1 cellular context compared by ENCODE assay signal in the genomic region with DNA sequence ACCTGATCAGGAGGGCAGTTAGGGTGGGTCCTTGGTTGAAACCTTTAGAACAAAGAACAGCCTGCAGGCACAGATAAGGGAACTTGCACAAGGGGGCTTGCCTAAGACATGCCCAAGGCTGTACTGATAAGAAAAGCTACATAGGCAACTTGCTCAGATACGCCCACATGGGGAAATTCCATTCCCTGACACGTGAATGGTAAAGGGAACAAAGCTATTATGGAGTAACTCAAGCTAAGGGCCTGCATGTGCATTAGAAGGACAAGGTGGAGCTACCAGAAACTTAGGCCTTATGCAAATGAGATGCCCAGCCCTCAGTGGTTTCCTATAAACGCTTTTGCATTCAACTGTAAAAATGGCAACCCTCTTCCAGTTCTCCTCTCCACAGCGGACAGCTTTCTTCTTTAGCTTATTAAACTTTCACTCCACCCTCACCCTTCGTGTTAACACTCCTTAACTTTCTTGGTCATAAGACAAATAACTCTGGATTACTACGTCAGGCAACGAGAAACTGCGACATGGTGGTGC.
TF ChIP-seq lines count a peak whose summit lies in the region.

No MANE protein-coding gene starts in this region.

TF ChIP-seq in K562, 482 proteins besides CTCF, POLR2A, EP300 and RAD21 (continued from another document and continues in another):
- TF ChIP-seq, protein P1, sequence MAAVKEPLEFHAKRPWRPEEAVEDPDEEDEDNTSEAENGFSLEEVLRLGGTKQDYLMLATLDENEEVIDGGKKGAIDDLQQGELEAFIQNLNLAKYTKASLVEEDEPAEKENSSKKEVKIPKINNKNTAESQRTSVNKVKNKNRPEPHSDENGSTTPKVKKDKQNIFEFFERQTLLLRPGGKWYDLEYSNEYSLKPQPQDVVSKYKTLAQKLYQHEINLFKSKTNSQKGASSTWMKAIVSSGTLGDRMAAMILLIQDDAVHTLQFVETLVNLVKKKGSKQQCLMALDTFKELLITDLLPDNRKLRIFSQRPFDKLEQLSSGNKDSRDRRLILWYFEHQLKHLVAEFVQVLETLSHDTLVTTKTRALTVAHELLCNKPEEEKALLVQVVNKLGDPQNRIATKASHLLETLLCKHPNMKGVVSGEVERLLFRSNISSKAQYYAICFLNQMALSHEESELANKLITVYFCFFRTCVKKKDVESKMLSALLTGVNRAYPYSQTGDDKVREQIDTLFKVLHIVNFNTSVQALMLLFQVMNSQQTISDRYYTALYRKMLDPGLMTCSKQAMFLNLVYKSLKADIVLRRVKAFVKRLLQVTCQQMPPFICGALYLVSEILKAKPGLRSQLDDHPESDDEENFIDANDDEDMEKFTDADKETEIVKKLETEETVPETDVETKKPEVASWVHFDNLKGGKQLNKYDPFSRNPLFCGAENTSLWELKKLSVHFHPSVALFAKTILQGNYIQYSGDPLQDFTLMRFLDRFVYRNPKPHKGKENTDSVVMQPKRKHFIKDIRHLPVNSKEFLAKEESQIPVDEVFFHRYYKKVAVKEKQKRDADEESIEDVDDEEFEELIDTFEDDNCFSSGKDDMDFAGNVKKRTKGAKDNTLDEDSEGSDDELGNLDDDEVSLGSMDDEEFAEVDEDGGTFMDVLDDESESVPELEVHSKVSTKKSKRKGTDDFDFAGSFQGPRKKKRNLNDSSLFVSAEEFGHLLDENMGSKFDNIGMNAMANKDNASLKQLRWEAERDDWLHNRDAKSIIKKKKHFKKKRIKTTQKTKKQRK (IDR thresholded peaks at IDR 0.05; ENCODE audit: borderline replicate concordance, low read depth, low read length), result no peak
- TF ChIP-seq BRD9 (IDR thresholded peaks at IDR 0.05; ENCODE audit: low read depth, partially characterized antibody) (no peak), ZNF263 (CRISPR knock-in tag; IDR thresholded peaks at IDR 0.05; ENCODE audit: borderline replicate concordance) (no peak), SIN3A (IDR thresholded peaks at IDR 0.05; ENCODE audit: borderline replicate concordance in 2 of 2, control insufficient read depth in 1 of 2, low read depth in 2 of 2, low read length in 2 of 2) (no peak), ZZZ3 (IDR thresholded peaks at IDR 0.05) (no peak), TGIF2 (CRISPR knock-in tag; IDR thresholded peaks at IDR 0.05) (no peak), SETDB1 (IDR thresholded peaks at IDR 0.05; ENCODE audit: low read length) (no peak), CC2D1A (IDR thresholded peaks at IDR 0.05) (peak; percentile 74; the same call in 1 of the 2 replicates), SP2 (IDR thresholded peaks at IDR 0.05; ENCODE audit: extremely low read depth, low read depth, low read length, poor library complexity, severe bottlenecking) (no peak), ZNF79 (CRISPR knock-in tag; IDR thresholded peaks at IDR 0.05; ENCODE audit: low read depth) (peak; percentile 96), PHTF2 (CRISPR knock-in tag; IDR thresholded peaks at IDR 0.05) (0 out of 2 replicates have a peak, but pooled peaks have one; percentile 72), ZNF143 (CRISPR knock-in tag; IDR thresholded peaks at IDR 0.05) (no peak), PHF20 (IDR thresholded peaks at IDR 0.05; ENCODE audit: partially characterized antibody) (no peak), PTRF (tag; IDR thresholded peaks at IDR 0.05) (peak; percentile 98), HNRNPK (IDR thresholded peaks at IDR 0.05; ENCODE audit: low read depth, low read length, poor library complexity, severe bottlenecking) (no peak), RBM25 (IDR thresholded peaks at IDR 0.05; ENCODE audit: low read depth, low read length, severe bottlenecking) (no peak)
- TF ChIP-seq, protein P2, sequence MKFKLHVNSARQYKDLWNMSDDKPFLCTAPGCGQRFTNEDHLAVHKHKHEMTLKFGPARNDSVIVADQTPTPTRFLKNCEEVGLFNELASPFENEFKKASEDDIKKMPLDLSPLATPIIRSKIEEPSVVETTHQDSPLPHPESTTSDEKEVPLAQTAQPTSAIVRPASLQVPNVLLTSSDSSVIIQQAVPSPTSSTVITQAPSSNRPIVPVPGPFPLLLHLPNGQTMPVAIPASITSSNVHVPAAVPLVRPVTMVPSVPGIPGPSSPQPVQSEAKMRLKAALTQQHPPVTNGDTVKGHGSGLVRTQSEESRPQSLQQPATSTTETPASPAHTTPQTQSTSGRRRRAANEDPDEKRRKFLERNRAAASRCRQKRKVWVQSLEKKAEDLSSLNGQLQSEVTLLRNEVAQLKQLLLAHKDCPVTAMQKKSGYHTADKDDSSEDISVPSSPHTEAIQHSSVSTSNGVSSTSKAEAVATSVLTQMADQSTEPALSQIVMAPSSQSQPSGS (CRISPR knock-in tag; IDR thresholded peaks at IDR 0.05), result no peak
- TF ChIP-seq, protein P3, sequence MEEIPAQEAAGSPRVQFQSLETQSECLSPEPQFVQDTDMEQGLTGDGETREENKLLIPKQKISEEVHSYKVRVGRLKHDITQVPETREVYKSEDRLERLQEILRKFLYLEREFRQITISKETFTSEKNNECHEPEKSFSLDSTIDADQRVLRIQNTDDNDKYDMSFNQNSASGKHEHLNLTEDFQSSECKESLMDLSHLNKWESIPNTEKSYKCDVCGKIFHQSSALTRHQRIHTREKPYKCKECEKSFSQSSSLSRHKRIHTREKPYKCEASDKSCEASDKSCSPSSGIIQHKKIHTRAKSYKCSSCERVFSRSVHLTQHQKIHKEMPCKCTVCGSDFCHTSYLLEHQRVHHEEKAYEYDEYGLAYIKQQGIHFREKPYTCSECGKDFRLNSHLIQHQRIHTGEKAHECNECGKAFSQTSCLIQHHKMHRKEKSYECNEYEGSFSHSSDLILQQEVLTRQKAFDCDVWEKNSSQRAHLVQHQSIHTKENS (CRISPR knock-in tag; IDR thresholded peaks at IDR 0.05), result peak; percentile 62; the same call in 1 of the 2 replicates
- TF ChIP-seq, protein P4, sequence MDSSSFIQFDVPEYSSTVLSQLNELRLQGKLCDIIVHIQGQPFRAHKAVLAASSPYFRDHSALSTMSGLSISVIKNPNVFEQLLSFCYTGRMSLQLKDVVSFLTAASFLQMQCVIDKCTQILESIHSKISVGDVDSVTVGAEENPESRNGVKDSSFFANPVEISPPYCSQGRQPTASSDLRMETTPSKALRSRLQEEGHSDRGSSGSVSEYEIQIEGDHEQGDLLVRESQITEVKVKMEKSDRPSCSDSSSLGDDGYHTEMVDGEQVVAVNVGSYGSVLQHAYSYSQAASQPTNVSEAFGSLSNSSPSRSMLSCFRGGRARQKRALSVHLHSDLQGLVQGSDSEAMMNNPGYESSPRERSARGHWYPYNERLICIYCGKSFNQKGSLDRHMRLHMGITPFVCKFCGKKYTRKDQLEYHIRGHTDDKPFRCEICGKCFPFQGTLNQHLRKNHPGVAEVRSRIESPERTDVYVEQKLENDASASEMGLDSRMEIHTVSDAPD (CRISPR knock-in tag; IDR thresholded peaks at IDR 0.05), result peak; percentile 90
- TF ChIP-seq, protein P5, sequence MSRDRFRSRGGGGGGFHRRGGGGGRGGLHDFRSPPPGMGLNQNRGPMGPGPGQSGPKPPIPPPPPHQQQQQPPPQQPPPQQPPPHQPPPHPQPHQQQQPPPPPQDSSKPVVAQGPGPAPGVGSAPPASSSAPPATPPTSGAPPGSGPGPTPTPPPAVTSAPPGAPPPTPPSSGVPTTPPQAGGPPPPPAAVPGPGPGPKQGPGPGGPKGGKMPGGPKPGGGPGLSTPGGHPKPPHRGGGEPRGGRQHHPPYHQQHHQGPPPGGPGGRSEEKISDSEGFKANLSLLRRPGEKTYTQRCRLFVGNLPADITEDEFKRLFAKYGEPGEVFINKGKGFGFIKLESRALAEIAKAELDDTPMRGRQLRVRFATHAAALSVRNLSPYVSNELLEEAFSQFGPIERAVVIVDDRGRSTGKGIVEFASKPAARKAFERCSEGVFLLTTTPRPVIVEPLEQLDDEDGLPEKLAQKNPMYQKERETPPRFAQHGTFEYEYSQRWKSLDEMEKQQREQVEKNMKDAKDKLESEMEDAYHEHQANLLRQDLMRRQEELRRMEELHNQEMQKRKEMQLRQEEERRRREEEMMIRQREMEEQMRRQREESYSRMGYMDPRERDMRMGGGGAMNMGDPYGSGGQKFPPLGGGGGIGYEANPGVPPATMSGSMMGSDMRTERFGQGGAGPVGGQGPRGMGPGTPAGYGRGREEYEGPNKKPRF (IDR thresholded peaks at IDR 0.05; ENCODE audit: low read depth, low read length), result no peak
- TF ChIP-seq, protein P6, sequence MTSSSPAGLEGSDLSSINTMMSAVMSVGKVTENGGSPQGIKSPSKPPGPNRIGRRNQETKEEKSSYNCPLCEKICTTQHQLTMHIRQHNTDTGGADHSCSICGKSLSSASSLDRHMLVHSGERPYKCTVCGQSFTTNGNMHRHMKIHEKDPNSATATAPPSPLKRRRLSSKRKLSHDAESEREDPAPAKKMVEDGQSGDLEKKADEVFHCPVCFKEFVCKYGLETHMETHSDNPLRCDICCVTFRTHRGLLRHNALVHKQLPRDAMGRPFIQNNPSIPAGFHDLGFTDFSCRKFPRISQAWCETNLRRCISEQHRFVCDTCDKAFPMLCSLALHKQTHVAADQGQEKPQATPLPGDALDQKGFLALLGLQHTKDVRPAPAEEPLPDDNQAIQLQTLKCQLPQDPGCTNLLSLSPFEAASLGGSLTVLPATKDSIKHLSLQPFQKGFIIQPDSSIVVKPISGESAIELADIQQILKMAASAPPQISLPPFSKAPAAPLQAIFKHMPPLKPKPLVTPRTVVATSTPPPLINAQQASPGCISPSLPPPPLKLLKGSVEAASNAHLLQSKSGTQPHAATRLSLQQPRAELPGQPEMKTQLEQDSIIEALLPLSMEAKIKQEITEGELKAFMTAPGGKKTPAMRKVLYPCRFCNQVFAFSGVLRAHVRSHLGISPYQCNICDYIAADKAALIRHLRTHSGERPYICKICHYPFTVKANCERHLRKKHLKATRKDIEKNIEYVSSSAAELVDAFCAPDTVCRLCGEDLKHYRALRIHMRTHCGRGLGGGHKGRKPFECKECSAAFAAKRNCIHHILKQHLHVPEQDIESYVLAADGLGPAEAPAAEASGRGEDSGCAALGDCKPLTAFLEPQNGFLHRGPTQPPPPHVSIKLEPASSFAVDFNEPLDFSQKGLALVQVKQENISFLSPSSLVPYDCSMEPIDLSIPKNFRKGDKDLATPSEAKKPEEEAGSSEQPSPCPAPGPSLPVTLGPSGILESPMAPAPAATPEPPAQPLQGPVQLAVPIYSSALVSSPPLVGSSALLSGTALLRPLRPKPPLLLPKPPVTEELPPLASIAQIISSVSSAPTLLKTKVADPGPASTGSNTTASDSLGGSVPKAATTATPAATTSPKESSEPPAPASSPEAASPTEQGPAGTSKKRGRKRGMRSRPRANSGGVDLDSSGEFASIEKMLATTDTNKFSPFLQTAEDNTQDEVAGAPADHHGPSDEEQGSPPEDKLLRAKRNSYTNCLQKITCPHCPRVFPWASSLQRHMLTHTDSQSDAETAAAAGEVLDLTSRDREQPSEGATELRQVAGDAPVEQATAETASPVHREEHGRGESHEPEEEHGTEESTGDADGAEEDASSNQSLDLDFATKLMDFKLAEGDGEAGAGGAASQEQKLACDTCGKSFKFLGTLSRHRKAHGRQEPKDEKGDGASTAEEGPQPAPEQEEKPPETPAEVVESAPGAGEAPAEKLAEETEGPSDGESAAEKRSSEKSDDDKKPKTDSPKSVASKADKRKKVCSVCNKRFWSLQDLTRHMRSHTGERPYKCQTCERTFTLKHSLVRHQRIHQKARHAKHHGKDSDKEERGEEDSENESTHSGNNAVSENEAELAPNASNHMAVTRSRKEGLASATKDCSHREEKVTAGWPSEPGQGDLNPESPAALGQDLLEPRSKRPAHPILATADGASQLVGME (CRISPR knock-in tag; IDR thresholded peaks at IDR 0.05), result peak; percentile 96; the same call in 1 of the 2 replicates
- TF ChIP-seq, protein P7, sequence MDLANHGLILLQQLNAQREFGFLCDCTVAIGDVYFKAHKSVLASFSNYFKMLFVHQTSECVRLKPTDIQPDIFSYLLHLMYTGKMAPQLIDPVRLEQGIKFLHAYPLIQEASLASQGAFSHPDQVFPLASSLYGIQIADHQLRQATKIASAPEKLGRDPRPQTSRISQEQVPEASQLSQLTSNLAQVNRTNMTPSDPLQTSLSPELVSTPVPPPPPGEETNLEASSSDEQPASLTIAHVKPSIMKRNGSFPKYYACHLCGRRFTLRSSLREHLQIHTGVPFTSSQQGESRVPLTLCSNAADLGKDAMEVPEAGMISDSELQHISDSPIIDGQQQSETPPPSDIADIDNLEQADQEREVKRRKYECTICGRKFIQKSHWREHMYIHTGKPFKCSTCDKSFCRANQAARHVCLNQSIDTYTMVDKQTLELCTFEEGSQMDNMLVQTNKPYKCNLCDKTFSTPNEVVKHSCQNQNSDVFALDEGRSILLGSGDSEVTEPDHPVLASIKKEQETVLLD (IDR thresholded peaks at IDR 0.05), result peak; percentile 39; the same call in 1 of the 2 replicates
- TF ChIP-seq, protein P8, sequence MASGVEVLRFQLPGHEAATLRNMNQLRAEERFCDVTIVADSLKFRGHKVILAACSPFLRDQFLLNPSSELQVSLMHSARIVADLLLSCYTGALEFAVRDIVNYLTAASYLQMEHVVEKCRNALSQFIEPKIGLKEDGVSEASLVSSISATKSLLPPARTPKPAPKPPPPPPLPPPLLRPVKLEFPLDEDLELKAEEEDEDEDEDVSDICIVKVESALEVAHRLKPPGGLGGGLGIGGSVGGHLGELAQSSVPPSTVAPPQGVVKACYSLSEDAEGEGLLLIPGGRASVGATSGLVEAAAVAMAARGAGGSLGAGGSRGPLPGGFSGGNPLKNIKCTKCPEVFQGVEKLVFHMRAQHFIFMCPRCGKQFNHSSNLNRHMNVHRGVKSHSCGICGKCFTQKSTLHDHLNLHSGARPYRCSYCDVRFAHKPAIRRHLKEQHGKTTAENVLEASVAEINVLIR (CRISPR knock-in tag; IDR thresholded peaks at IDR 0.05), result peak; percentile 86
- TF ChIP-seq, protein P9, sequence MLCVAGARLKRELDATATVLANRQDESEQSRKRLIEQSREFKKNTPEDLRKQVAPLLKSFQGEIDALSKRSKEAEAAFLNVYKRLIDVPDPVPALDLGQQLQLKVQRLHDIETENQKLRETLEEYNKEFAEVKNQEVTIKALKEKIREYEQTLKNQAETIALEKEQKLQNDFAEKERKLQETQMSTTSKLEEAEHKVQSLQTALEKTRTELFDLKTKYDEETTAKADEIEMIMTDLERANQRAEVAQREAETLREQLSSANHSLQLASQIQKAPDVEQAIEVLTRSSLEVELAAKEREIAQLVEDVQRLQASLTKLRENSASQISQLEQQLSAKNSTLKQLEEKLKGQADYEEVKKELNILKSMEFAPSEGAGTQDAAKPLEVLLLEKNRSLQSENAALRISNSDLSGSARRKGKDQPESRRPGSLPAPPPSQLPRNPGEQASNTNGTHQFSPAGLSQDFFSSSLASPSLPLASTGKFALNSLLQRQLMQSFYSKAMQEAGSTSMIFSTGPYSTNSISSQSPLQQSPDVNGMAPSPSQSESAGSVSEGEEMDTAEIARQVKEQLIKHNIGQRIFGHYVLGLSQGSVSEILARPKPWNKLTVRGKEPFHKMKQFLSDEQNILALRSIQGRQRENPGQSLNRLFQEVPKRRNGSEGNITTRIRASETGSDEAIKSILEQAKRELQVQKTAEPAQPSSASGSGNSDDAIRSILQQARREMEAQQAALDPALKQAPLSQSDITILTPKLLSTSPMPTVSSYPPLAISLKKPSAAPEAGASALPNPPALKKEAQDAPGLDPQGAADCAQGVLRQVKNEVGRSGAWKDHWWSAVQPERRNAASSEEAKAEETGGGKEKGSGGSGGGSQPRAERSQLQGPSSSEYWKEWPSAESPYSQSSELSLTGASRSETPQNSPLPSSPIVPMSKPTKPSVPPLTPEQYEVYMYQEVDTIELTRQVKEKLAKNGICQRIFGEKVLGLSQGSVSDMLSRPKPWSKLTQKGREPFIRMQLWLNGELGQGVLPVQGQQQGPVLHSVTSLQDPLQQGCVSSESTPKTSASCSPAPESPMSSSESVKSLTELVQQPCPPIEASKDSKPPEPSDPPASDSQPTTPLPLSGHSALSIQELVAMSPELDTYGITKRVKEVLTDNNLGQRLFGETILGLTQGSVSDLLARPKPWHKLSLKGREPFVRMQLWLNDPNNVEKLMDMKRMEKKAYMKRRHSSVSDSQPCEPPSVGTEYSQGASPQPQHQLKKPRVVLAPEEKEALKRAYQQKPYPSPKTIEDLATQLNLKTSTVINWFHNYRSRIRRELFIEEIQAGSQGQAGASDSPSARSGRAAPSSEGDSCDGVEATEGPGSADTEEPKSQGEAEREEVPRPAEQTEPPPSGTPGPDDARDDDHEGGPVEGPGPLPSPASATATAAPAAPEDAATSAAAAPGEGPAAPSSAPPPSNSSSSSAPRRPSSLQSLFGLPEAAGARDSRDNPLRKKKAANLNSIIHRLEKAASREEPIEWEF (CRISPR knock-in tag; IDR thresholded peaks at IDR 0.05), result peak; percentile 98
